8 cellular contexts compared by ENCODE assay signal in genomic region chr16:66552288-66553143, GRCh38. TPM values are rescaled to one million over a fixed set of nuclear protein-coding genes. Genes with fewer than 3 reads are reported as not detected.
DNase-seq lines count a peak whose midpoint lies in the region; ATAC-seq, FAIRE-seq and TF ChIP-seq lines count a peak whose summit lies in the region.

CKLF (plus strand) TSS chr16:66552576; CDS start chr16:66552716, 140 bp downstream.

- H3K4me3 ChIP-seq in A549 (peak within 1 kb of the TSS; percentile 51), iPS-20b (ENCODE audit: low read length) (peak within 1 kb of the TSS; percentile 76), skeletal muscle tissue (ENCODE audit: low read length in 3 of 3) (peak within 1 kb of the TSS; percentile 85 to 98 (median 91))

- no peak for TF ChIP-seq EP300 in A549 (IDR thresholded peaks at IDR 0.05)

- H3K36me3 Mint-ChIP-seq in MCF 10A (ENCODE audit: insufficient read depth, unreplicated experiment) = peaks cover 28% of the 10 kb centered on the region

- 7% methylated on average over 53 of the region's 63 CpGs for WGBS in A549 (ENCODE audit: missing lambda C conversion rate)

- DNase-seq in A549 (ENCODE audit: low read depth in 1 of 2, low spot score in 1 of 2) = peak; percentile 90 to 92
- DNase-seq in NCI-H2196 treated with DMSO at 0.1 percent for 48 hours (lab: John Stamatoyannopoulos, UW; ENCODE audit: unreplicated experiment) = peak; percentile 40
- DNase-seq in MCF 10A (ENCODE audit: unreplicated experiment) = peak; percentile 88

- FAIRE-seq in A549 (lab: Jason Lieb, UNC) = no peak

- BruUV-seq in MCF 10A (replicated peaks; lab: Mats Ljungman, UMichigan) = TSS peak; percentile 42

- ATAC-seq in A549 (peak; percentile 72 to 81), GM18868 (IDR thresholded peaks at IDR 0.05; ENCODE audit: unreplicated experiment) (peak; percentile 63), HG03103 (IDR thresholded peaks at IDR 0.05; ENCODE audit: low read depth, unreplicated experiment) (peak; percentile 56)

- H3K27me3 ChIP-seq in iPS-20b (ENCODE audit: insufficient read depth, low read length) = peaks cover 23% of the 10 kb centered on the region
- no peaks in the 10 kb centered on the region for H3K27me3 ChIP-seq in skeletal muscle tissue (ENCODE audit: control insufficient read depth in 3 of 3, insufficient read depth in 3 of 3, low read length in 3 of 3)

- peak within 1 kb of the TSS; percentile 86 for H3K27ac Mint-ChIP-seq in MCF 10A (ENCODE audit: low read depth, unreplicated experiment)

- TF ChIP-seq RAD21 in A549 (conservative IDR thresholded peaks at IDR 0.05 in 1 of 2, IDR thresholded peaks at IDR 0.05 in 1 of 2) = no peak

- H3K9ac ChIP-seq in iPS-20b (ENCODE audit: low read depth, low read length) = peak within 1 kb of the TSS; percentile 84; the same call in 1 of the 2 replicates
- peak within 1 kb of the TSS; percentile 95 to 97 (median 97) for H3K9ac ChIP-seq in skeletal muscle tissue (ENCODE audit: low read depth in 1 of 3, low read length in 3 of 3)

- peak within 1 kb of the TSS; percentile 90 to 91 for H3K27ac ChIP-seq in A549
- peak within 1 kb of the TSS; percentile 80 for H3K27ac ChIP-seq in VCaP
- H3K27ac ChIP-seq in iPS-20b (ENCODE audit: low read length) = peak within 1 kb of the TSS; percentile 72
- peak within 1 kb of the TSS; percentile 95 for H3K27ac ChIP-seq in skeletal muscle tissue (ENCODE audit: low read depth, low read length)

- H3K27me3 Mint-ChIP-seq in MCF 10A (ENCODE audit: insufficient read depth, unreplicated experiment) = no peaks in the 10 kb centered on the region

- POLR2A ChIA-PET in A549 (lab: Yijun Ruan, JAX) = interaction anchor here (0.7 to 1.7 kb wide), 10 partner anchors 10 to 278 kb away, joined by 3 to 13 read pairs (median 5); partner anchors contain the start of genes CMTM3 and NAE1
- POLR2A ChIA-PET in MCF 10A (lab: Yijun Ruan, JAX) = interaction anchor here (0.6 to 7.6 kb wide), 18 partner anchors 10 to 1309 kb away, joined by 3 to 97 read pairs (median 4); partner anchors contain the start of genes CMTM1 and NAE1

- H3K36me3 ChIP-seq in iPS-20b (ENCODE audit: insufficient read depth, low read depth, low read length) (0 out of 2 replicates have a peak, but pooled peaks cover 3% of the 10 kb centered on the region), skeletal muscle tissue (ENCODE audit: control insufficient read depth in 3 of 3, insufficient read depth in 3 of 3, low read length in 3 of 3) (peaks cover 1 to 3% (median 2%) of the 10 kb centered on the region in 3 donors)

- no peak for TF ChIP-seq CTCF in A549 (IDR thresholded peaks at IDR 0.05)
- no peak for TF ChIP-seq CTCF in VCaP (conservative IDR thresholded peaks at IDR 0.05)
- TF ChIP-seq CTCF in MCF 10A (IDR thresholded peaks at IDR 0.05; ENCODE audit: unreplicated experiment) = no peak

- H3K9me3 ChIP-seq in A549 (no peaks in the 10 kb centered on the region), iPS-20b (ENCODE audit: insufficient read depth, low read depth, low read length) (no peaks in the 10 kb centered on the region), skeletal muscle tissue (ENCODE audit: control insufficient read depth in 3 of 3, low read length in 3 of 3) (no peaks in the 10 kb centered on the region)

- H3K4me1 ChIP-seq in A549 (peaks cover 40% of the 10 kb centered on the region), iPS-20b (ENCODE audit: insufficient read depth, low read length) (peaks cover 5% of the 10 kb centered on the region; the same call in 1 of the 2 replicates), skeletal muscle tissue (ENCODE audit: control insufficient read depth in 3 of 3, insufficient read depth in 3 of 3, low read length in 3 of 3) (peaks cover 37 to 47% (median 41%) of the 10 kb centered on the region in 3 donors)

- peak within 1 kb of the TSS; percentile 92 for H3K4me2 ChIP-seq in A549

- peaks cover 52% of the 10 kb centered on the region for H3K4me1 Mint-ChIP-seq in MCF 10A (ENCODE audit: insufficient read depth, unreplicated experiment)

- intact Hi-C loops in MCF 10A (cut with micrococcal nuclease) = loop anchor here (2.0 to 10.0 kb wide), 2 partner anchors 44 to 148 kb away; no protein-coding TSS in a partner anchor

- H3K4me3 Mint-ChIP-seq in MCF 10A (ENCODE audit: unreplicated experiment) = peak within 1 kb of the TSS; percentile 89

- CTCF ChIA-PET in A549 (lab: Yijun Ruan, JAX) (interaction anchor here (0.5 to 5.4 kb wide), 11 partner anchors 8 to 1010 kb away, joined by 3 to 26 read pairs (median 5); partner anchors contain the start of genes CMTM1 and CTCF), MCF 10A (lab: Yijun Ruan, JAX) (interaction anchor here (0.5 to 2.4 kb wide), 14 partner anchors 10 to 315 kb away, joined by 3 to 17 read pairs (median 3); no protein-coding TSS in a partner anchor)

- peak; percentile 80 for TF ChIP-seq POLR2A in A549 (IDR thresholded peaks at IDR 0.05; ENCODE audit: low read length)

- no peaks in the 10 kb centered on the region for H3K9me3 Mint-ChIP-seq in MCF 10A (ENCODE audit: unreplicated experiment)

TF ChIP-seq in A549, 52 proteins besides CTCF, POLR2A, EP300 and RAD21 (continues in another document):
- peak; percentile 19; the same call in 1 of the 2 replicates for TF ChIP-seq PHF8 (IDR thresholded peaks at IDR 0.05; ENCODE audit: borderline replicate concordance, low read depth)
- TF ChIP-seq NPAS2 (CRISPR knock-in tag; IDR thresholded peaks at IDR 0.05; ENCODE audit: borderline replicate concordance) = no peak
- no peak for TF ChIP-seq GATA3 (IDR thresholded peaks at IDR 0.05; ENCODE audit: borderline replicate concordance)
- no peak for TF ChIP-seq PBX3 (IDR thresholded peaks at IDR 0.05)
- TF ChIP-seq JUNB (IDR thresholded peaks at IDR 0.05) = no peak
- TF ChIP-seq RFX5 (IDR thresholded peaks at IDR 0.05) = 0 out of 2 replicates have a peak, but pooled peaks have one; percentile 15
- no peak for TF ChIP-seq KDM1A (IDR thresholded peaks at IDR 0.05; ENCODE audit: low read depth)
- TF ChIP-seq HOXB5 (CRISPR knock-in tag; IDR thresholded peaks at IDR 0.05) = peak; percentile 92
- peak; percentile 93; the same call in 1 of the 2 replicates for TF ChIP-seq RNF2 (IDR thresholded peaks at IDR 0.05; ENCODE audit: borderline replicate concordance, low read depth)
- TF ChIP-seq MAX (IDR thresholded peaks at IDR 0.05) = peak; percentile 100
- peak; percentile 95 for TF ChIP-seq HOXB13 (CRISPR knock-in tag; IDR thresholded peaks at IDR 0.05; ENCODE audit: low read depth)
- peak; percentile 100 for TF ChIP-seq E2F6 (IDR thresholded peaks at IDR 0.05; ENCODE audit: borderline replicate concordance, low read depth)
- 0 out of 3 replicates have a peak, but pooled peaks have one; percentile 14 for TF ChIP-seq SMC3 (IDR thresholded peaks at IDR 0.05)
- TF ChIP-seq FOXS1 (CRISPR knock-in tag; IDR thresholded peaks at IDR 0.05) = peak; percentile 46; the same call in 1 of the 2 replicates
- TF ChIP-seq HMGXB4 (CRISPR knock-in tag; IDR thresholded peaks at IDR 0.05; ENCODE audit: borderline replicate concordance) = peak; percentile 69
- peak; percentile 83; the same call in 1 of the 2 replicates for TF ChIP-seq HOXA7 (CRISPR knock-in tag; IDR thresholded peaks at IDR 0.05)
- TF ChIP-seq SREBF2 (IDR thresholded peaks at IDR 0.05) = no peak

RNA-seq across cellular contexts. Expression of gene CKLF, which starts in this region (rescaled TPM):
- 85.1 and 96.5 TPM in 2 replicates for polyA plus RNA-seq in A549 (2011; rRNA removed)
- 134 and 167 TPM in 2 replicates for polyA plus RNA-seq in A549 (2012; cell fraction: cytosol; rRNA removed)
- polyA plus RNA-seq in A549 (2012; cell fraction: nucleus; rRNA removed) = 43.2 and 60.1 TPM in 2 replicates
- polyA plus RNA-seq in A549 (2017; fragmentation: RNase III; extraction: RNeasy Plus Mini Kit Qiagen cat#74134 plus additional on column Dnase treatment) = 72.8 to 104 TPM (median 87.0 TPM) in 3 replicates
- polyA minus RNA-seq in A549 (2011; rRNA and poly(A)+ RNA removed) = 20.9 and 23.0 TPM in 2 replicates
- total RNA-seq in MCF 10A (2022) = 41.3 and 57.8 TPM in 2 replicates
- 34.4 TPM for total RNA-seq in skeletal muscle tissue

Comparison
In these comparisons a context has a peak if more than half of its experiments do, and no peak if none do; other contexts are left out.
1. Peak in every context shown above with its lines: DNase-seq, ATAC-seq, H3K4me3 ChIP-seq and H3K27ac ChIP-seq.
2. DNase-seq: peak in every context shown above with its lines; median percentile 91 in A549; 88 in MCF 10A; 40 in NCI-H2196 treated with DMSO at 0.1 percent for 48 hours.